In genomic region chr12:93137656-93138612, GRCh38 we compare ENCODE assay signal across 8 cellular contexts.
DNase-seq lines count a peak whose midpoint lies in the region; ATAC-seq and TF ChIP-seq lines count a peak whose summit lies in the region.

No MANE protein-coding gene starts in this region.

- H2AFZ ChIP-seq in OCI-LY3 (ENCODE audit: low read depth, low read length), result no peak overlapping the region

- H3K27me3 ChIP-seq in OCI-LY3 (ENCODE audit: low read depth, low read length), result peaks cover 13% of the 10 kb centered on the region; the same call in 1 of the 2 replicates

- no peaks in the 10 kb centered on the region for H4K20me1 ChIP-seq in OCI-LY3 (ENCODE audit: insufficient read depth, low read length)

- peaks cover 4% of the 10 kb centered on the region for H3K9me3 ChIP-seq in OCI-LY3 (ENCODE audit: insufficient read depth, low read length)

- no peaks in the 10 kb centered on the region for H3K9me3 Mint-ChIP-seq in effector memory CD8-positive, alpha-beta T cell

- H3K79me2 ChIP-seq in OCI-LY3 (ENCODE audit: low read length), result no peaks in the 10 kb centered on the region

- no peak overlapping the region for H3K4me3 Mint-ChIP-seq in effector memory CD8-positive, alpha-beta T cell

- peak overlapping the region; percentile 70 for H3K4me2 ChIP-seq in OCI-LY3 (ENCODE audit: low read length)

- H3K9ac ChIP-seq in OCI-LY3 (ENCODE audit: low read length), result no peak overlapping the region

- ATAC-seq in effector memory CD8-positive, alpha-beta T cell (replicated peaks), result no peak
- ATAC-seq in GM19395 (IDR thresholded peaks at IDR 0.05; ENCODE audit: unreplicated experiment), result no peak

- peaks cover 4% of the 10 kb centered on the region for H3K36me3 ChIP-seq in OCI-LY3 (replicated peaks; ENCODE audit: low read depth, low read length)

- no peaks in the 10 kb centered on the region for H3K36me3 Mint-ChIP-seq in effector memory CD8-positive, alpha-beta T cell (ENCODE audit: insufficient read depth)

- H3K27ac ChIP-seq in OCI-LY3 (ENCODE audit: low read length), result peak overlapping the region; percentile 58

- peak overlapping the region; percentile 49; the same call in 1 of the 2 replicates for H3K4me3 ChIP-seq in OCI-LY3 (ENCODE audit: low read length)

- DNase-seq in GM04504 (ENCODE audit: low read depth), result peak; percentile 81
- DNase-seq in H4 (ENCODE audit: low spot score), result peak; percentile 61
- peak; percentile 91 for DNase-seq in islet precursor cell
- no peak for DNase-seq in NCI-H2029 (lab: John Stamatoyannopoulos, UW)
- no peak for DNase-seq in effector memory CD8-positive, alpha-beta T cell
- no peak for DNase-seq in iPS-NIHi7 (ENCODE audit: extremely low spot score)

- no peak overlapping the region for H3K27ac Mint-ChIP-seq in effector memory CD8-positive, alpha-beta T cell

- TF ChIP-seq CTCF in OCI-LY3 (IDR thresholded peaks at IDR 0.05; ENCODE audit: low read depth, low read length), result no peak

- H3K4me1 Mint-ChIP-seq in effector memory CD8-positive, alpha-beta T cell (ENCODE audit: low read depth in 2 of 2), result peaks cover 0 to 2% of the 10 kb centered on the region in 2 donors

- peaks cover 0 to 12% of the 10 kb centered on the region in 2 donors for H3K27me3 Mint-ChIP-seq in effector memory CD8-positive, alpha-beta T cell

- peaks cover 41% of the 10 kb centered on the region for H3K4me1 ChIP-seq in OCI-LY3 (ENCODE audit: low read length)

Comparison
In these comparisons a context has a peak if more than half of its experiments do, and no peak if none do; other contexts are left out.
1. DNase-seq: peak in GM04504 (single experiment), H4 (single experiment) and islet precursor cell (single experiment); none in NCI-H2029 (single experiment), effector memory CD8-positive, alpha-beta T cell (0 of 3) and iPS-NIHi7 (single experiment).